Comparison of ENCODE assay signal across 18 cellular contexts in the genomic region with DNA sequence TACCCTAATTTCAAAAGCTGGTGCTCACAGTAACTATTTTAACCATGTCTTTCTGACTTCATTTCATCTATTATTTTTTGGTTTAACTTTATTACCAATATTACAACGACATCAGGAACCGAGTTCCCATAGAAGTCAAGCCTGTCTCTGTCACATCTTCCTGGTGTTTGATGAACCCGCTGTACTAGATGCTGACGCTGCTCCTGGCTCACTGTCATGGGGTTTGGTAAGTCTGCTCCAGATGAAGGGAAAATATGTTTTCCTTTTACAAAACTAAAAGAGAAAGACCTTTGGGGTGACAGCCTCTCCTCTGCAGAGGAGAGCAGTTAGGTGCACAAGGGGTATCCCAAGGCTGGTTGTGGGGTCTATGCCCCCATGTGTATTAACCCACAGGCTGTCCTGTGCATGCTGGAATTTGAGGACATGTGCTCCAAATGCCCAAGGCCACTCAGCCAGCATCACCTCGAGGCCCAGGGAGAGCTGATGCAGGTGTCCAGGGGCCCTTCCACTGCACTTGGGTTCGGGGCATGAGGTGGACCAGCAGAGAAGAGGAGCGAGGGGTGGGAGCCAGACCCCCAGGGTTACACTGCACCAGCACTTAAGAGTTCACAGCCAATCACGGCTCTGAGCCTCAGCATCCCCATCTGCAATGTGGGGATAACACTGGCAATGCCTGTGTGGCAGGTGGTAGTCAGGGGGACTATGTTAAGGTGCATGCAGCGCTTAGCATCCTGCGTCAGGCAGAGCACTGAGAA.
"Had no signal": no experiment of that assay in that cellular context is flagged by ENCODE, and none has a peak within 500 bp of the region (broad histone marks: within the 10 kb centered on the region; RNA-seq: fewer than 3 reads in every experiment).

No MANE protein-coding gene starts in this region.

- H3K4me1 ChIP-seq: foreskin keratinocyte, uterus had no signal

- H3K27ac ChIP-seq: brain microvascular endothelial cell, foreskin keratinocyte, spleen, uterus had no signal

- H3K9me3 Mint-ChIP-seq: activated T-cell treated with anti-CD3 and anti-CD28 coated beads, Interleukin-2, amount 50 U/mL, for 4 hours; natural killer cell; T-helper 2 cell treated with Interferon-gamma antibody and Interleukin-4, amounts not matched to agents 5 μg/mL and 100 μg/mL, for 36 hours had no signal

- H3K4me3 ChIP-seq: dorsolateral prefrontal cortex, esophagus squamous epithelium, lung, spleen, suprapubic skin, uterus had no signal

- H3K27ac Mint-ChIP-seq: T-helper 2 cell treated with Interferon-gamma antibody and Interleukin-4, amounts not matched to agents 5 μg/mL and 100 μg/mL, for 36 hours had no signal

- DNase-seq: activated CD4-positive, alpha-beta T cell treated with anti-CD3 and anti-CD28 coated beads, Interleukin-2, amount 50 U/mL, for 4 hours; activated CD4-positive, CD25-positive, alpha-beta regulatory T cell treated with anti-CD3 and anti-CD28 coated beads, Interleukin-2, amount 50 U/mL, for 72 hours; activated T-cell treated with anti-CD3 and anti-CD28 coated beads, Interleukin-2, amount 50 U/mL, for 4 hours; brain microvascular endothelial cell; cerebellar nuclear complex; esophagus squamous epithelium; foreskin keratinocyte; left colon; natural killer cell; nucleus accumbens; spleen; stimulated activated CD4-positive, alpha-beta T cell treated with anti-CD3 and anti-CD28 coated beads, Interleukin-1b, Interleukin-23, amount 100 ng/mL, for 48 hours; stimulated activated naive CD8-positive, alpha-beta T cell treated with anti-CD3 and anti-CD28 coated beads, Interleukin-15, Interleukin-2, amounts not matched to agents 100 U/mL and 50 U/mL, for 24 hours; uterus had no signal

- H3K36me3 Mint-ChIP-seq: natural killer cell had no signal

- H3K9me3 ChIP-seq: esophagus squamous epithelium, spleen, suprapubic skin, uterus had no signal

- H3K4me3 Mint-ChIP-seq: T-helper 2 cell treated with Interferon-gamma antibody and Interleukin-4, amounts not matched to agents 5 μg/mL and 100 μg/mL, for 36 hours had no signal

- H3K27me3 ChIP-seq: brain microvascular endothelial cell, esophagus squamous epithelium, foreskin keratinocyte, suprapubic skin, uterus had no signal

- ATAC-seq: foreskin keratinocyte; left colon; stimulated activated naive CD8-positive, alpha-beta T cell treated with anti-CD3 and anti-CD28 coated beads, Interleukin-15, Interleukin-2, amounts not matched to agents 100 U/mL and 50 U/mL, for 24 hours had no signal

- H3K36me3 ChIP-seq: brain microvascular endothelial cell, esophagus squamous epithelium, spleen, suprapubic skin, uterus had no signal
